20 cellular contexts compared by ENCODE assay signal in the genomic region with DNA sequence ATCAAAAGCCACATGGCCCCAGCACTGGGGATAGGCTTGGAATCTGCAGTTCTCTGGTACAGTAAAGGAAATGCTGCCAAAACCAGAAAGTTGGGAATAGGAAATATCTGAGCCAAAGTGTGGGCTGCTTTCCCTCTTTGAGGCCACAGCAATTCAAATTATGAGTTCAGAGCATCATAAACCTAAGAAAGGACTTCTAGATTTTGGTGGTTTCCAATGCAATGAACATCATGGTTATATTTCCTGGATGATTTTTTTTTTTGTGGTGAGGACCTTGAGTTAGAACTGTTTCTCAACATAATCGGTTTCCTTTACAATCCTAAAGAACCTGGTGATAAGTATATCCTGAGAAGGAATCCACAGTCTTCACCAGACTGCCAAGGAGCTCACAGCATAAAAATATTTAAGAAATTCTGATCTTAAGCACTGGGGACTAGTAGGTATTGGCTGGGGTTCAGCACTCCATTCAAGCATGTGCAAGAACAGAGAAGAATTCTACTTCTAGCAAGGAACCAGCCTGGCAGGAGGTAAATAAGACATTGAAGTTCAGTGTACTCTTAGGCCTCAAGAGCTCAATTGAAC. TPM values are rescaled to one million over a fixed set of nuclear protein-coding genes. Genes with fewer than 3 reads are reported as not detected.
A peak's percentile ranks its signal among the peaks of the same experiment; 100 is the strongest.
DNase-seq lines count a peak whose midpoint lies in the region; ATAC-seq and TF ChIP-seq lines count a peak whose summit lies in the region.
"Had no signal": no experiment of that assay in that cellular context is flagged by ENCODE, and none has a peak within 500 bp of the region (broad histone marks: within the 10 kb centered on the region; RNA-seq: fewer than 3 reads in every experiment).

No MANE protein-coding gene starts in this region.

- H3K9me3 ChIP-seq in left ventricle myocardium inferior (replicated peaks), result no peaks in the 10 kb centered on the region
- H3K9me3 ChIP-seq in upper lobe of left lung, result no peaks in the 10 kb centered on the region
- H3K9me3 ChIP-seq: A549, BE2C, MG63, Peyer's patch had no signal

- no peak overlapping the region for H3K4me3 ChIP-seq in left ventricle myocardium inferior
- H3K4me3 ChIP-seq in astrocyte of the cerebellum (ENCODE audit: low read depth, low read length), result no peak overlapping the region
- no peak overlapping the region for H3K4me3 ChIP-seq in upper lobe of left lung
- no peak overlapping the region for H3K4me3 ChIP-seq in lower leg skin (ENCODE audit: low read depth, poor library complexity, severe bottlenecking)
- H3K4me3 ChIP-seq: A549, MG63, Peyer's patch had no signal

- no peak for TF ChIP-seq CTCF in left ventricle myocardium inferior (IDR thresholded peaks at IDR 0.05; ENCODE audit: borderline replicate concordance)
- no peak for TF ChIP-seq CTCF in astrocyte of the cerebellum (IDR thresholded peaks at IDR 0.05; ENCODE audit: low read depth, low read length, missing control alignments)
- TF ChIP-seq CTCF in upper lobe of left lung (IDR thresholded peaks at IDR 0.05), result no peak
- no peak for TF ChIP-seq CTCF in lower leg skin (IDR thresholded peaks at IDR 0.05)

- intact Hi-C loops in left ventricle myocardium inferior (cut with micrococcal nuclease), result no loop called here
- intact Hi-C loops in cardiac septum (cut with DNase I), result loop anchor here (10.0 kb wide), 1 partner anchor 360 kb away; no protein-coding TSS in a partner anchor
- intact Hi-C loops in lower leg skin (cut with DNase I; ENCODE audit: low total_unique reads), result no loop called here

- DNase-seq in left ventricle myocardium inferior (no peak), cardiac septum (ENCODE audit: low spot score) (no peak), astrocyte of the cerebellum (ENCODE audit: low read depth) (peak; percentile 81), iris pigment epithelial cell (ENCODE audit: low read depth) (peak; percentile 14), upper lobe of left lung (peak in 1 of 2 donors; percentile 63), HK-2 (ENCODE audit: unreplicated experiment) (no peak), lower leg skin (ENCODE audit: low spot score in 2 of 2) (no peak), COR-L47 (lab: John Stamatoyannopoulos, UW) (no peak)
- DNase-seq: BE2C; CD8-positive, alpha-beta T cell; H9; MG63; NCI-H1105; NCI-H187; NCI-H2171; NCI-H446 treated with DMSO at 0.1 percent for 48 hours; NCI-H774; Peyer's patch; SHP77 treated with DMSO at 0.1 percent for 48 hours had no signal

- WGBS in upper lobe of left lung, 2 donors, result 32 to 34% methylated on average over 1 of the region's 1 CpG
- 64 to 71% methylated on average over 1 of the region's 1 CpG for WGBS in lower leg skin, 2 donors

- peak; percentile 41 to 89 for ATAC-seq in upper lobe of left lung (ENCODE audit: low FRiP score in 2 of 2)
- ATAC-seq: A549; CD8-positive, alpha-beta T cell had no signal

- H3K27me3 ChIP-seq in left ventricle myocardium inferior (ENCODE audit: low read depth), result no peaks in the 10 kb centered on the region
- H3K27me3 ChIP-seq in upper lobe of left lung, result no peaks in the 10 kb centered on the region
- H3K27me3 ChIP-seq: BE2C, MG63, Peyer's patch had no signal

- no peak for TF ChIP-seq EP300 in upper lobe of left lung (IDR thresholded peaks at IDR 0.05)

- H3K27ac ChIP-seq in left ventricle myocardium inferior (replicated peaks), result peak overlapping the region; percentile 54
- H3K27ac ChIP-seq in upper lobe of left lung, result no peak overlapping the region
- H3K27ac ChIP-seq: A549, Peyer's patch had no signal

- TF ChIP-seq POLR2A in upper lobe of left lung (IDR thresholded peaks at IDR 0.05), result no peak
- TF ChIP-seq POLR2A in lower leg skin (IDR thresholded peaks at IDR 0.05), result no peak

- H3K36me3 ChIP-seq in left ventricle myocardium inferior (no peaks in the 10 kb centered on the region), upper lobe of left lung (no peaks in the 10 kb centered on the region)
- H3K36me3 ChIP-seq: BE2C, MG63, Peyer's patch had no signal

- in situ Hi-C loops in astrocyte of the cerebellum (cut with HindIII; ENCODE audit: low sequenced_read_pairs), result no loop called here

- H3K4me1 ChIP-seq in left ventricle myocardium inferior, result peaks cover 4% of the 10 kb centered on the region
- H3K4me1 ChIP-seq in upper lobe of left lung, result peaks cover 0 to 3% (median 0%) of the 10 kb centered on the region in 4 donors
- H3K4me1 ChIP-seq: A549, BE2C, Peyer's patch had no signal

RNA-seq across cellular contexts. Expression of a gene that starts 29.8 kb away (rescaled TPM):
- total RNA-seq in left ventricle myocardium inferior (13.7 TPM), cardiac septum (60.1 TPM), upper lobe of left lung (10 to 100 TPM; 26.4 to 92.2 (median 52.4) TPM), lower leg skin (10 to 100 TPM; 13.1 to 58.4 (median 24.0) TPM)

Comparison
In these comparisons a context has a peak if more than half of its experiments do, and no peak if none do; other contexts are left out.
1. DNase-seq: peak in astrocyte of the cerebellum (single experiment) and iris pigment epithelial cell (single experiment); none in left ventricle myocardium inferior (single experiment), cardiac septum (single experiment), HK-2 (single experiment), lower leg skin (0 of 2) and COR-L47 (single experiment).